Comparison of ENCODE assay signal across 21 cellular contexts in genomic region chr6:108618623-108619152, GRCh38. TPM values are rescaled to one million over a fixed set of nuclear protein-coding genes. Genes with fewer than 3 reads are reported as not detected.
DNase-seq lines count a peak whose midpoint lies in the region; ATAC-seq and TF ChIP-seq lines count a peak whose summit lies in the region.
"Had no signal": no experiment of that assay in that cellular context is flagged by ENCODE, and none has a peak within 500 bp of the region (broad histone marks: within the 10 kb centered on the region; RNA-seq: fewer than 3 reads in every experiment).

No MANE protein-coding gene starts in this region.

- H3K9ac ChIP-seq in MM.1S (ENCODE audit: low read length): peak overlapping the region; percentile 90
- H3K9ac ChIP-seq in fibroblast of lung (ENCODE audit: insufficient read depth, low read length): no peak overlapping the region
- H3K9ac ChIP-seq in subcutaneous abdominal adipose tissue (ENCODE audit: low read length in 5 of 5): no peak overlapping the region

- intact Hi-C loops in lower leg skin (cut with DNase I; ENCODE audit: low total_unique reads): no loop called here

- H3K27ac ChIP-seq in MM.1S (ENCODE audit: low read length) (peak overlapping the region; percentile 97), fibroblast of lung (ENCODE audit: insufficient read depth, low read length) (peak overlapping the region; percentile 3), subcutaneous abdominal adipose tissue (ENCODE audit: low read depth, low read length) (peak overlapping the region; percentile 27)
- H3K27ac ChIP-seq: foreskin keratinocyte, right lobe of liver, SK-N-MC had no signal

- H3K4me2 ChIP-seq in MM.1S (ENCODE audit: low read depth, low read length) (peak overlapping the region; percentile 88), fibroblast of lung (ENCODE audit: extremely low read depth, insufficient read depth, low read length) (peak overlapping the region; percentile 70)

- H3K4me1 ChIP-seq in MM.1S (ENCODE audit: low read length) (peaks cover 71% of the 10 kb centered on the region), fibroblast of lung (ENCODE audit: control insufficient read depth, extremely low read depth, insufficient read depth, low read length) (peaks cover 31% of the 10 kb centered on the region), subcutaneous abdominal adipose tissue (ENCODE audit: control insufficient read depth in 5 of 5, insufficient read depth in 5 of 5, low read length in 5 of 5) (peaks cover 6 to 65% (median 59%) of the 10 kb centered on the region in 5 donors)
- H3K4me1 ChIP-seq: HAP-1 had no signal

- 82 to 84% methylated on average over 3 of the region's 3 CpGs for WGBS in lower leg skin, 2 donors

- H2AFZ ChIP-seq in MM.1S (ENCODE audit: low read length): no peak overlapping the region
- H2AFZ ChIP-seq in fibroblast of lung (ENCODE audit: low read length): no peak overlapping the region

- H3K36me3 ChIP-seq in MM.1S (replicated peaks; ENCODE audit: insufficient read depth, low read length) (no peaks in the 10 kb centered on the region; the same call in 1 of the 2 replicates), fibroblast of lung (ENCODE audit: control insufficient read depth, insufficient read depth, low read length) (no peaks in the 10 kb centered on the region), subcutaneous abdominal adipose tissue (ENCODE audit: control insufficient read depth in 5 of 5, insufficient read depth in 5 of 5, low read length in 5 of 5) (no peaks in the 10 kb centered on the region)
- H3K36me3 ChIP-seq: HAP-1, right lobe of liver had no signal

- H3K9me3 ChIP-seq in MM.1S (replicated peaks; ENCODE audit: insufficient read depth, low read length) (no peaks in the 10 kb centered on the region), fibroblast of lung (ENCODE audit: control insufficient read depth, insufficient read depth, low read depth, low read length) (no peaks in the 10 kb centered on the region), subcutaneous abdominal adipose tissue (ENCODE audit: control insufficient read depth in 5 of 5, low read length in 5 of 5) (no peaks in the 10 kb centered on the region)
- H3K9me3 ChIP-seq: HAP-1, right lobe of liver had no signal

- no peak for TF ChIP-seq CTCF in MM.1S (IDR thresholded peaks at IDR 0.05; ENCODE audit: low read length)
- TF ChIP-seq CTCF in fibroblast of lung (conservative IDR thresholded peaks at IDR 0.05 in 1 of 2, IDR thresholded peaks at IDR 0.05 in 1 of 2; ENCODE audit: low read depth in 1 of 2, low read length in 2 of 2): no peak
- no peak for TF ChIP-seq CTCF in lower leg skin (IDR thresholded peaks at IDR 0.05)

- DNase-seq in MM.1S (no peak), fibroblast of lung (ENCODE audit: low read depth in 2 of 2) (no peak), EL (no peak), lower leg skin (ENCODE audit: low spot score in 2 of 2) (no peak)
- DNase-seq: activated CD8-positive, alpha-beta memory T cell treated with anti-CD3 and anti-CD28 coated beads for 24 hours; activated effector memory CD4-positive, alpha-beta T cell treated with anti-CD3 and anti-CD28 coated beads, Interleukin-2, amount 50 U/mL, for 16 hours; CD4-positive, CD25-positive, alpha-beta regulatory T cell; DMS79 treated with DMSO at 0.1 percent for 48 hours; effector CD4-positive, alpha-beta T cell; foreskin keratinocyte; KG1; NCI-H1417; NCI-H345; right lobe of liver; stimulated activated CD4-positive, alpha-beta T cell treated with anti-CD3 and anti-CD28 coated beads, Interleukin-4, amount 100 ng/mL, for 1 hour had no signal

- H3K27me3 ChIP-seq in MM.1S (replicated peaks; ENCODE audit: insufficient read depth, low read length) (no peaks in the 10 kb centered on the region), fibroblast of lung (ENCODE audit: control insufficient read depth, insufficient read depth, low read length) (no peaks in the 10 kb centered on the region), subcutaneous abdominal adipose tissue (ENCODE audit: control insufficient read depth in 5 of 5, insufficient read depth in 4 of 5, low read length in 5 of 5) (no peaks in the 10 kb centered on the region)
- H3K27me3 ChIP-seq: foreskin keratinocyte, right lobe of liver had no signal

- H3K9me2 ChIP-seq in MM.1S (replicated peaks; ENCODE audit: insufficient read depth, low read length): no peaks in the 10 kb centered on the region

- no peak for TF ChIP-seq POLR2A in lower leg skin (IDR thresholded peaks at IDR 0.05)

- H3K4me3 ChIP-seq in MM.1S (ENCODE audit: low read length): peak overlapping the region; percentile 45
- no peak overlapping the region for H3K4me3 ChIP-seq in fibroblast of lung (replicated peaks in 1 of 4; ENCODE audit: control extremely low read depth in 1 of 4, insufficient read depth in 1 of 4, low read depth in 3 of 4, low read length in 4 of 4)
- H3K4me3 ChIP-seq in subcutaneous abdominal adipose tissue (ENCODE audit: low read depth in 1 of 5, low read length in 5 of 5): no peak overlapping the region
- no peak overlapping the region for H3K4me3 ChIP-seq in lower leg skin (ENCODE audit: low read depth, poor library complexity, severe bottlenecking)
- H3K4me3 ChIP-seq: HAP-1, lung, right lobe of liver, SK-N-MC had no signal

- H4K20me1 ChIP-seq in MM.1S (ENCODE audit: insufficient read depth, low read length) (no peaks in the 10 kb centered on the region), fibroblast of lung (ENCODE audit: control insufficient read depth, extremely low read depth, insufficient read depth, low read length) (no peaks in the 10 kb centered on the region)

- ATAC-seq in GM18873 (IDR thresholded peaks at IDR 0.05; ENCODE audit: low FRiP score, unreplicated experiment) (peak; percentile 66), HG02571 (IDR thresholded peaks at IDR 0.05; ENCODE audit: unreplicated experiment) (no peak)
- ATAC-seq: foreskin keratinocyte, right lobe of liver had no signal

- peaks cover 100% of the 10 kb centered on the region for H3K79me2 ChIP-seq in MM.1S (ENCODE audit: low read length)
- H3K79me2 ChIP-seq in fibroblast of lung (ENCODE audit: control insufficient read depth, insufficient read depth, low read length): peaks cover 98% of the 10 kb centered on the region

- H3F3A ChIP-seq in MM.1S (ENCODE audit: insufficient read depth, low read length): peaks cover 88% of the 10 kb centered on the region

RNA-seq across cellular contexts. Expression of gene FOXO3, which starts 58.0 kb away (rescaled TPM):
- 53.7 and 63.9 TPM in 2 replicates for total RNA-seq in fibroblast of lung
- polyA plus RNA-seq in fibroblast of lung: 36.9 and 49.5 TPM in 2 replicates
- 28.1 and 46.7 TPM in 2 replicates for polyA plus RNA-seq in fibroblast of lung (2012)
- 241 and 323 TPM in 2 replicates for polyA minus RNA-seq in fibroblast of lung (ENCODE audit: low replicate concordance)
- total RNA-seq in lower leg skin: 100 to 1,000 TPM; 110 to 176 (median 139) TPM

Comparison
In these comparisons a context has a peak if more than half of its experiments do, and no peak if none do; other contexts are left out.
1. H3K27ac ChIP-seq: peak in every context shown above with its lines; median percentile 97 in MM.1S; 27 in subcutaneous abdominal adipose tissue; 3 in fibroblast of lung.